ENCODE assay signal across 11 cellular contexts in genomic region chr2:190889175-190889943, GRCh38. TPM values are rescaled to one million over a fixed set of nuclear protein-coding genes. Genes with fewer than 3 reads are reported as not detected.
DNase-seq lines count a peak whose midpoint lies in the region; ATAC-seq, FAIRE-seq and TF ChIP-seq lines count a peak whose summit lies in the region.
"Had no signal": no experiment of that assay in that cellular context is flagged by ENCODE, and none has a peak within 500 bp of the region (broad histone marks: within the 10 kb centered on the region; RNA-seq: fewer than 3 reads in every experiment).

No MANE protein-coding gene starts in this region.

- CTCF ChIA-PET in CD4-positive, alpha-beta memory T cell (lab: Charles Lee; ENCODE audit: partially characterized antibody), result interaction anchor here (0.8 to 7.6 kb wide), 3 partner anchors 9 to 89 kb away, joined by 3 to 62 read pairs (median 3); no protein-coding TSS in a partner anchor
- CTCF ChIA-PET in HEK293 (lab: Yijun Ruan, JAX), result interaction anchor here (0.6 to 1.5 kb wide), 2 partner anchors 39 to 614 kb away, joined by 3 to 4 read pairs; no protein-coding TSS in a partner anchor

- POLR2A ChIA-PET in CD4-positive, alpha-beta memory T cell (lab: Charles Lee; ENCODE audit: partially characterized antibody), result interaction anchor here (0.9 to 7.9 kb wide), 5 partner anchors 9 to 56 kb away, joined by 3 to 94 read pairs (median 3); partner anchors contain the start of gene GLS
- POLR2A ChIA-PET in HEK293 (lab: Yijun Ruan, JAX), result interaction anchor here (0.7 to 1.6 kb wide), 2 partner anchors 9 to 90 kb away, joined by 3 to 6 read pairs; partner anchors contain the start of gene GLS
- POLR2A ChIA-PET in naive thymus-derived CD8-positive, alpha-beta T cell (lab: Charles Lee), result interaction anchor here (0.8 to 2.4 kb wide), 3 partner anchors 8 to 125 kb away, joined by 3 to 10 read pairs (median 5); partner anchors contain the start of genes GLS and STAT1

- H3K4me3 ChIP-seq in CD4-positive, alpha-beta memory T cell (ENCODE audit: low read length in 2 of 2), result no peak overlapping the region
- H3K4me3 ChIP-seq in HEK293 (ENCODE audit: low read depth, low read length) (no peak overlapping the region), astrocyte (ENCODE audit: insufficient read depth, low read depth, low read length) (no peak overlapping the region)

- H3K4me2 ChIP-seq in astrocyte (ENCODE audit: low read length), result no peak overlapping the region

- no peak for TF ChIP-seq CTCF in HEK293 (tag by site-specific recombination; IDR thresholded peaks at IDR 0.05)
- TF ChIP-seq CTCF in astrocyte (IDR thresholded peaks at IDR 0.05; ENCODE audit: insufficient read depth, low read depth, low read length), result no peak

- peaks cover 4% of the 10 kb centered on the region for H3K36me3 ChIP-seq in CD4-positive, alpha-beta memory T cell (ENCODE audit: insufficient read depth, low read length)
- H3K36me3 ChIP-seq in HEK293 (ENCODE audit: control insufficient read depth in 2 of 2, insufficient read depth in 1 of 2, low read length in 2 of 2), result peaks cover 0 to 9% of the 10 kb centered on the region in 2 experiments; a peak in 2 of 3 replicates
- peaks cover 5% of the 10 kb centered on the region for H3K36me3 ChIP-seq in astrocyte (ENCODE audit: insufficient read depth, low read length)

- intact Hi-C loops in CD4-positive, alpha-beta memory T cell (cut with micrococcal nuclease), result no loop called here

- H3K36me3 Mint-ChIP-seq in CD4-positive, alpha-beta memory T cell, result peaks cover 7 to 26% of the 10 kb centered on the region in 2 donors
- H3K36me3 Mint-ChIP-seq in astrocyte (ENCODE audit: low read depth, unreplicated experiment), result peaks cover 9% of the 10 kb centered on the region
- H3K36me3 Mint-ChIP-seq in naive thymus-derived CD8-positive, alpha-beta T cell, result peaks cover 0 to 41% (median 0%) of the 10 kb centered on the region in 3 donors

- peak overlapping the region; percentile 10 to 86 (median 65) for H3K27ac Mint-ChIP-seq in CD4-positive, alpha-beta memory T cell
- H3K27ac Mint-ChIP-seq in astrocyte (ENCODE audit: unreplicated experiment), result no peak overlapping the region
- peak overlapping the region; percentile 3 to 86 (median 64) for H3K27ac Mint-ChIP-seq in naive thymus-derived CD8-positive, alpha-beta T cell
- H3K27ac Mint-ChIP-seq: stimulated activated naive CD8-positive, alpha-beta T cell treated with anti-CD3 and anti-CD28 coated beads, Interleukin-15, amount 100 ng/mL, for 72 hours had no signal

- H3K4me3 Mint-ChIP-seq in CD4-positive, alpha-beta memory T cell, result peak overlapping the region in 7 of 8 donors; percentile 7 to 75 (median 64)
- H3K4me3 Mint-ChIP-seq in astrocyte (ENCODE audit: unreplicated experiment), result peak overlapping the region; percentile 67
- peak overlapping the region in 9 of 10 donors; percentile 2 to 75 (median 42) for H3K4me3 Mint-ChIP-seq in naive thymus-derived CD8-positive, alpha-beta T cell

- no peaks in the 10 kb centered on the region for H3K27me3 Mint-ChIP-seq in CD4-positive, alpha-beta memory T cell
- H3K27me3 Mint-ChIP-seq in astrocyte (ENCODE audit: low read depth, unreplicated experiment), result no peaks in the 10 kb centered on the region
- no peaks in the 10 kb centered on the region for H3K27me3 Mint-ChIP-seq in naive thymus-derived CD8-positive, alpha-beta T cell
- H3K27me3 Mint-ChIP-seq: stimulated activated naive CD8-positive, alpha-beta T cell treated with anti-CD3 and anti-CD28 coated beads, Interleukin-15, amount 100 ng/mL, for 72 hours had no signal

- H2AFZ ChIP-seq in astrocyte (ENCODE audit: low read depth, low read length), result no peak overlapping the region

- no peaks in the 10 kb centered on the region for H3K9me3 ChIP-seq in CD4-positive, alpha-beta memory T cell (ENCODE audit: control insufficient read depth in 1 of 2, low read length in 2 of 2)
- no peaks in the 10 kb centered on the region for H3K9me3 ChIP-seq in HEK293 (ENCODE audit: control insufficient read depth, insufficient read depth, low read depth, low read length)
- no peaks in the 10 kb centered on the region for H3K9me3 ChIP-seq in astrocyte (ENCODE audit: insufficient read depth, low read depth, low read length)

- no peak overlapping the region for H3K27ac ChIP-seq in CD4-positive, alpha-beta memory T cell (ENCODE audit: low read depth, low read length)
- no peak overlapping the region for H3K27ac ChIP-seq in HEK293 (ENCODE audit: extremely low read depth, low read depth, low read length)
- no peak overlapping the region for H3K27ac ChIP-seq in astrocyte (ENCODE audit: low read depth, low read length)
- H3K27ac ChIP-seq: foreskin keratinocyte had no signal

- H3K4me1 Mint-ChIP-seq in CD4-positive, alpha-beta memory T cell, result peaks cover 48 to 83% (median 66%) of the 10 kb centered on the region in 4 donors
- H3K4me1 Mint-ChIP-seq in astrocyte (ENCODE audit: low read depth, unreplicated experiment), result peaks cover 45% of the 10 kb centered on the region
- peaks cover 26 to 89% (median 69%) of the 10 kb centered on the region in 4 donors for H3K4me1 Mint-ChIP-seq in naive thymus-derived CD8-positive, alpha-beta T cell

- FAIRE-seq in astrocyte (lab: Jason Lieb, UNC), result no peak
- FAIRE-seq: kidney, TTC549 had no signal

- H3K9ac ChIP-seq in astrocyte (ENCODE audit: low read length), result no peak overlapping the region

- H3K79me2 ChIP-seq in astrocyte (ENCODE audit: insufficient read depth, low read length), result peaks cover 100% of the 10 kb centered on the region

- H3K4me1 ChIP-seq in CD4-positive, alpha-beta memory T cell (ENCODE audit: insufficient read depth, low read length), result peaks cover 89% of the 10 kb centered on the region
- H3K4me1 ChIP-seq in HEK293 (ENCODE audit: control insufficient read depth, insufficient read depth, low read length) (peaks cover 11% of the 10 kb centered on the region), astrocyte (ENCODE audit: insufficient read depth, low read length) (peaks cover 7% of the 10 kb centered on the region)

- no peak for DNase-seq in CD4-positive, alpha-beta memory T cell
- DNase-seq in astrocyte (ENCODE audit: low read depth) (no peak), NCI-H2227 (lab: John Stamatoyannopoulos, UW; ENCODE audit: unreplicated experiment) (no peak), NCI-H2081 (lab: John Stamatoyannopoulos, UW) (no peak), pons (ENCODE audit: low spot score) (no peak)
- DNase-seq in naive thymus-derived CD8-positive, alpha-beta T cell, result no peak
- DNase-seq: foreskin keratinocyte; kidney; stimulated activated naive CD8-positive, alpha-beta T cell treated with anti-CD3 and anti-CD28 coated beads, Interleukin-15, amount 100 ng/mL, for 72 hours had no signal

- peaks cover 0 to 2% (median 0%) of the 10 kb centered on the region in 8 donors for H3K9me3 Mint-ChIP-seq in CD4-positive, alpha-beta memory T cell
- no peaks in the 10 kb centered on the region for H3K9me3 Mint-ChIP-seq in astrocyte (ENCODE audit: unreplicated experiment)
- H3K9me3 Mint-ChIP-seq in naive thymus-derived CD8-positive, alpha-beta T cell, result no peaks in the 10 kb centered on the region
- H3K9me3 Mint-ChIP-seq: stimulated activated naive CD8-positive, alpha-beta T cell treated with anti-CD3 and anti-CD28 coated beads, Interleukin-15, amount 100 ng/mL, for 72 hours had no signal

- H4K20me1 ChIP-seq in astrocyte (ENCODE audit: insufficient read depth, low read length), result peaks cover 91% of the 10 kb centered on the region

- no peak for ATAC-seq in naive thymus-derived CD8-positive, alpha-beta T cell
- ATAC-seq: foreskin keratinocyte; stimulated activated naive CD8-positive, alpha-beta T cell treated with anti-CD3 and anti-CD28 coated beads, Interleukin-15, amount 100 ng/mL, for 72 hours had no signal

- H3K27me3 ChIP-seq in CD4-positive, alpha-beta memory T cell (ENCODE audit: insufficient read depth, low read length), result no peaks in the 10 kb centered on the region
- H3K27me3 ChIP-seq in astrocyte (ENCODE audit: insufficient read depth, low read length), result no peaks in the 10 kb centered on the region
- H3K27me3 ChIP-seq: foreskin keratinocyte had no signal

TF ChIP-seq in HEK293, 187 proteins besides CTCF, POLR2A, EP300 and RAD21:
- TF ChIP-seq SETDB1 (IDR thresholded peaks at IDR 0.05; ENCODE audit: insufficient read length, low read length) (peak; percentile 52), ZNF214 (tag by site-specific recombination; IDR thresholded peaks at IDR 0.05; ENCODE audit: borderline replicate concordance) (no peak), GLIS1 (tag by site-specific recombination; IDR thresholded peaks at IDR 0.05) (no peak)

RNA-seq across cellular contexts. Expression of gene GLS, which starts 8.7 kb away (rescaled TPM):
- 100 to 1,000 TPM; 200 to 208 TPM for total RNA-seq in CD4-positive, alpha-beta memory T cell
- 10 to 100 TPM; 27.0 to 64.6 TPM for polyA plus RNA-seq in CD4-positive, alpha-beta memory T cell
- total RNA-seq in astrocyte, result 189 and 194 TPM in 2 replicates
- 100 to 1,000 TPM; 206 to 214 TPM for total RNA-seq in naive thymus-derived CD8-positive, alpha-beta T cell
- 10 to 100 TPM; 30.0 to 55.9 (median 40.8) TPM for polyA plus RNA-seq in naive thymus-derived CD8-positive, alpha-beta T cell
